Comparison of ENCODE assay signal across 8 cellular contexts in genomic region chr19:9785367-9786331, GRCh38. TPM values are rescaled to one million over a fixed set of nuclear protein-coding genes. Genes with fewer than 3 reads are reported as not detected.
DNase-seq lines count a peak whose midpoint lies in the region; ATAC-seq and TF ChIP-seq lines count a peak whose summit lies in the region.

No MANE protein-coding gene starts in this region.

- CTCF ChIA-PET in activated naive CD4-positive, alpha-beta T cell treated with anti-CD3 and anti-CD28 coated beads, Interleukin-2, amount 10 ng/mL, durations not matched to agents 7 days and 5 days (lab: Charles Lee): no interaction called here

- peaks cover 2% of the 10 kb centered on the region for H3K9me3 Mint-ChIP-seq in activated naive CD4-positive, alpha-beta T cell treated with anti-CD3 and anti-CD28 coated beads, Interleukin-2, amount 10 ng/mL, durations not matched to agents 7 days and 5 days

- H3K27me3 ChIP-seq in DND-41 (ENCODE audit: insufficient read depth, low read length, poor library complexity) (no peaks in the 10 kb centered on the region), MG63 (peaks cover 4% of the 10 kb centered on the region), SJSA1 (replicated peaks) (no peaks in the 10 kb centered on the region), gastroesophageal sphincter (no peaks in the 10 kb centered on the region), neutrophil (no peaks in the 10 kb centered on the region)

- H3K27ac ChIP-seq in DND-41 (ENCODE audit: low read length) (peak overlapping the region; percentile 65), SJSA1 (peak overlapping the region; percentile 48; the same call in 1 of the 2 replicates), gastroesophageal sphincter (peak overlapping the region; percentile 92 to 99 (median 98)), neutrophil (peak overlapping the region; percentile 94), substantia nigra (ENCODE audit: low read depth, low read length, poor library complexity, severe bottlenecking) (peak overlapping the region; percentile 90)

- H4K20me1 ChIP-seq in DND-41 (ENCODE audit: insufficient read depth, low read length): no peaks in the 10 kb centered on the region

- no peaks in the 10 kb centered on the region for H3K9me3 ChIP-seq in DND-41 (ENCODE audit: insufficient read depth, low read length, severe bottlenecking)
- peaks cover 10% of the 10 kb centered on the region; the same call in 1 of the 2 replicates for H3K9me3 ChIP-seq in MG63
- peaks cover 3% of the 10 kb centered on the region; the same call in 1 of the 2 replicates for H3K9me3 ChIP-seq in SJSA1 (replicated peaks)
- no peaks in the 10 kb centered on the region for H3K9me3 ChIP-seq in gastroesophageal sphincter
- no peaks in the 10 kb centered on the region for H3K9me3 ChIP-seq in neutrophil

- H3K27ac Mint-ChIP-seq in activated naive CD4-positive, alpha-beta T cell treated with anti-CD3 and anti-CD28 coated beads, Interleukin-2, amount 10 ng/mL, durations not matched to agents 7 days and 5 days: peak overlapping the region; percentile 96

- DNase-seq in DND-41 (peak; percentile 96), GOT3 (lab: John Stamatoyannopoulos, UW) (peak; percentile 60), MG63 (peak; percentile 81), SJSA1 (ENCODE audit: low read depth in 1 of 2, low spot score in 2 of 2) (peak; percentile 81 to 95), substantia nigra (lab: John Stamatoyannopoulos, UW) (peak; percentile 27 to 99 (median 89))
- peak; percentile 99 for DNase-seq in activated naive CD4-positive, alpha-beta T cell treated with anti-CD3 and anti-CD28 coated beads, Interleukin-2, amount 10 ng/mL, durations not matched to agents 7 days and 5 days

- peak; percentile 87 for ATAC-seq in DND-41 (ENCODE audit: insufficient read depth, low read depth)
- ATAC-seq in gastroesophageal sphincter: peak; percentile 94

- H3K36me3 Mint-ChIP-seq in activated naive CD4-positive, alpha-beta T cell treated with anti-CD3 and anti-CD28 coated beads, Interleukin-2, amount 10 ng/mL, durations not matched to agents 7 days and 5 days: peaks cover 5% of the 10 kb centered on the region

- H3K4me3 ChIP-seq in DND-41 (ENCODE audit: low read depth in 1 of 2, low read length in 2 of 2) (peak overlapping the region; percentile 39 to 63; a peak in 3 of 4 replicates), MG63 (peak overlapping the region; percentile 37), SJSA1 (peak overlapping the region; percentile 54), gastroesophageal sphincter (peak overlapping the region; percentile 72 to 76), neutrophil (ENCODE audit: low read depth in 1 of 2, low read length in 1 of 2) (peak overlapping the region; percentile 76 to 93)

- H3K27me3 Mint-ChIP-seq in activated naive CD4-positive, alpha-beta T cell treated with anti-CD3 and anti-CD28 coated beads, Interleukin-2, amount 10 ng/mL, durations not matched to agents 7 days and 5 days: no peaks in the 10 kb centered on the region

- peak; percentile 87 to 93 for TF ChIP-seq POLR2A in gastroesophageal sphincter (IDR thresholded peaks at IDR 0.05)

- TF ChIP-seq EP300 in gastroesophageal sphincter (IDR thresholded peaks at IDR 0.05): no peak

- peak overlapping the region; percentile 60 for H3K9ac ChIP-seq in DND-41 (ENCODE audit: low read depth, low read length)

- no peak for TF ChIP-seq CTCF in DND-41 (IDR thresholded peaks at IDR 0.05; ENCODE audit: borderline replicate concordance, extremely low read depth, low read length, poor library complexity, severe bottlenecking)
- TF ChIP-seq CTCF in gastroesophageal sphincter (IDR thresholded peaks at IDR 0.05): no peak
- TF ChIP-seq CTCF in neutrophil (IDR thresholded peaks at IDR 0.05): peak; percentile 16

- peak overlapping the region; percentile 95 for H2AFZ ChIP-seq in DND-41 (ENCODE audit: low read depth, low read length)

- peak overlapping the region; percentile 87 for H3K4me3 Mint-ChIP-seq in activated naive CD4-positive, alpha-beta T cell treated with anti-CD3 and anti-CD28 coated beads, Interleukin-2, amount 10 ng/mL, durations not matched to agents 7 days and 5 days

- no peaks in the 10 kb centered on the region for H3K36me3 ChIP-seq in DND-41 (ENCODE audit: insufficient read depth, low read length)
- no peaks in the 10 kb centered on the region for H3K36me3 ChIP-seq in MG63
- H3K36me3 ChIP-seq in SJSA1: no peaks in the 10 kb centered on the region
- H3K36me3 ChIP-seq in gastroesophageal sphincter: peaks cover 0 to 8% of the 10 kb centered on the region in 2 donors
- H3K36me3 ChIP-seq in neutrophil: no peaks in the 10 kb centered on the region

- H3K79me2 ChIP-seq in DND-41 (ENCODE audit: insufficient read depth, low read length): no peaks in the 10 kb centered on the region

- H3K4me1 Mint-ChIP-seq in activated naive CD4-positive, alpha-beta T cell treated with anti-CD3 and anti-CD28 coated beads, Interleukin-2, amount 10 ng/mL, durations not matched to agents 7 days and 5 days: peaks cover 34% of the 10 kb centered on the region

- H3K4me2 ChIP-seq in DND-41 (ENCODE audit: insufficient read depth, low read length): peak overlapping the region; percentile 71

- 2 to 8% methylated on average over 9 to 20 of the region's 74 CpGs for WGBS in gastroesophageal sphincter (ENCODE audit: low coverage in 1 of 2), 2 donors

- peaks cover 31% of the 10 kb centered on the region for H3K4me1 ChIP-seq in DND-41 (ENCODE audit: insufficient read depth, low read length)
- peaks cover 4% of the 10 kb centered on the region for H3K4me1 ChIP-seq in SJSA1 (replicated peaks)
- H3K4me1 ChIP-seq in gastroesophageal sphincter: peaks cover 0 to 35% (median 10%) of the 10 kb centered on the region in 3 donors
- peaks cover 9 to 10% of the 10 kb centered on the region in 2 experiments for H3K4me1 ChIP-seq in neutrophil (ENCODE audit: control insufficient read depth in 1 of 2, insufficient read depth in 1 of 2, low read depth in 1 of 2, low read length in 1 of 2)

RNA-seq across cellular contexts. Expression of gene ZNF846, which starts 17.1 kb away (rescaled TPM):
- total RNA-seq in MG63 (2014; rRNA removed; shearing (Covaris generic); ENCODE audit: low replicate concordance): 0.20 and 2.4 TPM in 2 replicates
- total RNA-seq in SJSA1 (2014; rRNA removed; shearing (Covaris generic)): 3.5 and 6.3 TPM in 2 replicates
- 10 to 100 TPM; 10.5 to 36.1 (median 20.4) TPM for total RNA-seq in gastroesophageal sphincter

RNA-seq across cellular contexts. Expression of gene FBXL12, which starts 33.2 kb away (rescaled TPM):
- total RNA-seq in MG63 (2014; rRNA removed; shearing (Covaris generic); ENCODE audit: low replicate concordance): 23.6 and 41.2 TPM in 2 replicates
- 16.9 and 34.1 TPM in 2 replicates for total RNA-seq in SJSA1 (2014; rRNA removed; shearing (Covaris generic))
- total RNA-seq in gastroesophageal sphincter: 10 to 100 TPM; 17.2 to 27.1 (median 24.0) TPM

RNA-seq across cellular contexts. Expression of gene UBL5, which starts 42.1 kb away (rescaled TPM):
- 237 and 851 TPM in 2 replicates for total RNA-seq in MG63 (2014; rRNA removed; shearing (Covaris generic); ENCODE audit: low replicate concordance)
- total RNA-seq in SJSA1 (2014; rRNA removed; shearing (Covaris generic)): 472 and 541 TPM in 2 replicates
- total RNA-seq in gastroesophageal sphincter: 100 to 1,000 TPM; 420 to 701 (median 653) TPM

RNA-seq across cellular contexts. Expression of gene PIN1, which starts 49.5 kb away (rescaled TPM):
- total RNA-seq in MG63 (2014; rRNA removed; shearing (Covaris generic); ENCODE audit: low replicate concordance): 218 and 273 TPM in 2 replicates
- total RNA-seq in SJSA1 (2014; rRNA removed; shearing (Covaris generic)): 171 and 230 TPM in 2 replicates
- total RNA-seq in gastroesophageal sphincter: 100 to 1,000 TPM; 137 to 160 (median 153) TPM

Comparison
In these comparisons a context has a peak if more than half of its experiments do, and no peak if none do; other contexts are left out.
1. Peak in every context shown above with its lines: DNase-seq, ATAC-seq, H3K4me3 ChIP-seq and H3K27ac ChIP-seq.